8 cellular contexts compared by ENCODE assay signal in the genomic region with DNA sequence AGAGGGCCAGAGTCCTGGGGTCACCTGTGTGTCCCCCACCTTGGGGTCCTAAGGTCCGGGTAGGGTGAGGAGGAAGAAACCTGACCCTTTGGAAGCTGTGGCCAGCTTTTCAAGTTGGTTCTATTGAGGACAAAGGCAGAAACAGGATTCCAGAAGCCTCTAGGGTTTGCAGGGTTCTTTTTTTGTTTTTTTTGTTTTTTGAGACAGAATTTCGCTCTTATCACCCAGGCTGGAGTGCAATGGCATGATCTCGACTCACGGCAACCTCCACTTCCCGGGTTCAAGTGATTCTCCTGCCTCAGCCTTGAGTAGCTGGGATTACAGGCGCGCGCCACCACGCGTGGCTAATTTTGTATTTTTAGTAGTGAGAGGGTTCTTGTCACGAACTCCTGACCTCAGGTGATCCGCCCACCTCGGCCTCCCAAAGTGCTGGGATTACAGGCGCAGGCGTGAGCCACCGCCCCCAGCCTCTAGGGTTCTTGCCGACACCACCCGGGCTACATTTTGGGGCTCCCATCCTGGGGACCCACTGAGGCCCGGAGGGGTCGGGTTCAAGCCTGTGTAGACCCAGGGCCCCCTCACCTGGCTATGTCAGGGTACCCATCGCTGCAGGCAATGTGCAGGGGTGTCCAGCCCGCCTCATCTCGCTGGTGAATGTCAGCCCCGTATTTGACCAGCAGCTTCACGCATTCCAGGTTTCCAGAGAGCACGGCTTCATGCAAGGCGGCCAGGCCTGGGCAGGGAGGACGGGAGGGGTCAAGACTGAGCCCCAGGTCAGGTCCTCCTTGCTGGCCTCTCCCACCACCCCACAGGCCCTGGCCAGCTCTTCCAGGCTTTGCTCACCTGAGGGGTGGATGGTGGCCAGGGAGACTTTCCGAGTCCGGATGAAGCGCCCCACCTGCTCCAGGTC. TPM values are rescaled to one million over a fixed set of nuclear protein-coding genes. Genes with fewer than 3 reads are reported as not detected.
DNase-seq lines count a peak whose midpoint lies in the region; TF ChIP-seq lines count a peak whose summit lies in the region.

No MANE protein-coding gene starts in this region.

- POLR2A ChIA-PET in PC-9 (lab: Charles Lee; ENCODE audit: unreplicated experiment) = no interaction called here

- H3K4me1 ChIP-seq in DOHH2 (ENCODE audit: control insufficient read depth, low read length) (peaks cover 23% of the 10 kb centered on the region), PC-9 (replicated peaks; ENCODE audit: insufficient read depth) (no peaks in the 10 kb centered on the region), parathyroid adenoma (peaks cover 6% of the 10 kb centered on the region)

- TF ChIP-seq CTCF in DOHH2 (IDR thresholded peaks at IDR 0.05; ENCODE audit: low read depth, low read length, poor library complexity, severe bottlenecking) (no peak), PC-9 (conservative IDR thresholded peaks at IDR 0.05) (no peak), epithelial cell of proximal tubule (conservative IDR thresholded peaks at IDR 0.05; ENCODE audit: low read depth, low read length) (no peak), parathyroid adenoma (IDR thresholded peaks at IDR 0.05) (no peak)

- peak overlapping the region; percentile 89 for H2AFZ ChIP-seq in PC-9
- H2AFZ ChIP-seq in parathyroid adenoma = peak overlapping the region; percentile 87

- H3K27me3 ChIP-seq in DOHH2 (ENCODE audit: control insufficient read depth, low read length) (no peaks in the 10 kb centered on the region), PC-9 (ENCODE audit: insufficient read depth, low read depth) (no peaks in the 10 kb centered on the region), parathyroid adenoma (ENCODE audit: control insufficient read depth, insufficient read depth, low read length) (no peaks in the 10 kb centered on the region)

- H3K4me2 ChIP-seq in DOHH2 (ENCODE audit: low read length) (peak overlapping the region; percentile 88), PC-9 (peak overlapping the region; percentile 83), parathyroid adenoma (ENCODE audit: low read length) (peak overlapping the region; percentile 79)

- intact Hi-C loops in PC-9 (cut with micrococcal nuclease; ENCODE audit: unreplicated experiment) = loop anchor here (1.0 kb wide), 1 partner anchor 26 kb away; the partner anchor contains the start of gene P4HB

- H3K79me2 ChIP-seq in DOHH2 (ENCODE audit: control insufficient read depth, low read length) (peaks cover 24% of the 10 kb centered on the region), PC-9 (ENCODE audit: low read depth) (peaks cover 6% of the 10 kb centered on the region), parathyroid adenoma (peaks cover 14% of the 10 kb centered on the region)

- H3K9ac ChIP-seq in parathyroid adenoma = no peak overlapping the region

- H3K9me2 ChIP-seq in DOHH2 (replicated peaks; ENCODE audit: control insufficient read depth, low read length) = no peaks in the 10 kb centered on the region
- no peaks in the 10 kb centered on the region for H3K9me2 ChIP-seq in PC-9 (ENCODE audit: insufficient read depth)

- H3K36me3 ChIP-seq in DOHH2 (ENCODE audit: control insufficient read depth, low read length) (no peaks in the 10 kb centered on the region), PC-9 (ENCODE audit: low read depth) (no peaks in the 10 kb centered on the region), parathyroid adenoma (ENCODE audit: control insufficient read depth, insufficient read depth, low read length) (no peaks in the 10 kb centered on the region)

- H3K4me3 ChIP-seq in DOHH2 (ENCODE audit: low read length) = peak overlapping the region; percentile 82
- H3K4me3 ChIP-seq in PC-9 = peak overlapping the region; percentile 81
- H3K4me3 ChIP-seq in epithelial cell of proximal tubule (ENCODE audit: low read depth, low read length) = peak overlapping the region; percentile 89
- H3K4me3 ChIP-seq in parathyroid adenoma (ENCODE audit: low read depth, low read length) = peak overlapping the region; percentile 96

- BruUV-seq in PC-9 (replicated peaks; lab: Mats Ljungman, UMichigan) = TSS peak; percentile 69

- CTCF ChIA-PET in PC-9 (lab: Charles Lee) = no interaction called here

- H3K27ac ChIP-seq in DOHH2 (ENCODE audit: low read depth, low read length) (peak overlapping the region; percentile 47; the same call in 1 of the 2 replicates), PC-9 (peak overlapping the region; percentile 68), parathyroid adenoma (peak overlapping the region; percentile 82)

- H3F3A ChIP-seq in DOHH2 (ENCODE audit: control insufficient read depth, insufficient read depth) (no peaks in the 10 kb centered on the region), PC-9 (ENCODE audit: insufficient read depth, low read depth) (peaks cover 4% of the 10 kb centered on the region; the same call in 1 of the 2 replicates)

- H4K20me1 ChIP-seq in DOHH2 (ENCODE audit: control insufficient read depth, insufficient read depth, low read depth, low read length) (no peaks in the 10 kb centered on the region), PC-9 (ENCODE audit: insufficient read depth) (no peaks in the 10 kb centered on the region)

- H3K9me3 ChIP-seq in DOHH2 (ENCODE audit: control insufficient read depth, insufficient read depth, low read length) (no peaks in the 10 kb centered on the region), PC-9 (ENCODE audit: insufficient read depth, low read depth) (no peaks in the 10 kb centered on the region), parathyroid adenoma (ENCODE audit: control insufficient read depth, low read length) (no peaks in the 10 kb centered on the region)

- no peak for DNase-seq in PC-9
- no peak for DNase-seq in epithelial cell of proximal tubule (ENCODE audit: low read depth)
- no peak for DNase-seq in germinal center (ENCODE audit: low spot score)
- no peak for DNase-seq in amniotic stem cell (lab: John Stamatoyannopoulos, UW)
- DNase-seq in NOMO-1 (lab: John Stamatoyannopoulos, UW; ENCODE audit: unreplicated experiment in 2 of 2) = no peak
- no peak for DNase-seq in RPMI8226

RNA-seq across cellular contexts. Expression of gene PPP1R27, which starts 0.7 kb away (rescaled TPM):
- total RNA-seq in PC-9 (2021) (not detected in 2 replicates), epithelial cell of proximal tubule (0.17 and 0.36 TPM in 2 replicates)

RNA-seq across cellular contexts. Expression of gene MCRIP1, which starts 1.1 kb away (rescaled TPM):
- total RNA-seq in PC-9 (2021) (53.8 and 84.0 TPM in 2 replicates), epithelial cell of proximal tubule (111 and 153 TPM in 2 replicates)

RNA-seq across cellular contexts. Expression of gene P4HB, which starts 26.2 kb away (rescaled TPM):
- 636 and 782 TPM in 2 replicates for total RNA-seq in PC-9 (2021)
- total RNA-seq in epithelial cell of proximal tubule = 932 and 1,272 TPM in 2 replicates

RNA-seq across cellular contexts. Expression of gene GCGR, which starts 30.2 kb away (rescaled TPM):
- not detected in 2 replicates for total RNA-seq in PC-9 (2021)
- not detected in 2 replicates for total RNA-seq in epithelial cell of proximal tubule

RNA-seq across cellular contexts. Expression of gene ARHGDIA, which starts 37.0 kb away (rescaled TPM):
- 242 and 309 TPM in 2 replicates for total RNA-seq in PC-9 (2021)
- 272 and 414 TPM in 2 replicates for total RNA-seq in epithelial cell of proximal tubule
